Comparison of ENCODE assay signal across 14 cellular contexts in genomic region chr11:113446112-113446511, GRCh38. TPM values are rescaled to one million over a fixed set of nuclear protein-coding genes. Genes with fewer than 3 reads are reported as not detected.
DNase-seq lines count a peak whose midpoint lies in the region; ATAC-seq and TF ChIP-seq lines count a peak whose summit lies in the region.
"Had no signal": no experiment of that assay in that cellular context is flagged by ENCODE, and none has a peak within 500 bp of the region (broad histone marks: within the 10 kb centered on the region; RNA-seq: fewer than 3 reads in every experiment).

No MANE protein-coding gene starts in this region.

- H3K4me2 ChIP-seq in GM23338: no peak overlapping the region

- H3K27me3 Mint-ChIP-seq in GM23338 (ENCODE audit: insufficient read depth, low read depth, poor library complexity): peaks cover 9% of the 10 kb centered on the region

- in situ Hi-C loops in Panc1 (cut with HindIII; ENCODE audit: low pct_unique_long_range_greater_than_20kb, low sequenced_read_pairs): no loop called here

- H3K9me3 ChIP-seq in Panc1 (ENCODE audit: control insufficient read depth, insufficient read depth, low read depth, low read length): no peaks in the 10 kb centered on the region
- H3K9me3 ChIP-seq: psoas muscle had no signal

- BruUV-seq in Panc1 (replicated peaks; lab: Mats Ljungman, UMichigan): no TSS peak

- H3K4me3 Mint-ChIP-seq in GM23338: no peak overlapping the region
- H3K4me3 Mint-ChIP-seq: activated naive CD8-positive, alpha-beta T cell had no signal

- no peaks in the 10 kb centered on the region for H4K20me1 ChIP-seq in GM23338 (replicated peaks; ENCODE audit: insufficient read depth)

- H3K36me3 Mint-ChIP-seq in GM23338 (ENCODE audit: low read depth): no peaks in the 10 kb centered on the region
- H3K36me3 Mint-ChIP-seq: activated naive CD8-positive, alpha-beta T cell had no signal

- H3K36me3 ChIP-seq in GM23338 (ENCODE audit: insufficient read depth): no peaks in the 10 kb centered on the region
- no peaks in the 10 kb centered on the region for H3K36me3 ChIP-seq in Panc1 (ENCODE audit: control insufficient read depth, insufficient read depth, low read length)

- H3F3A ChIP-seq in GM23338 (replicated peaks; ENCODE audit: low read depth): no peaks in the 10 kb centered on the region

- peak overlapping the region; percentile 51; the same call in 1 of the 2 replicates for H3K27ac Mint-ChIP-seq in GM23338
- H3K27ac Mint-ChIP-seq: activated naive CD8-positive, alpha-beta T cell had no signal

- H3K4me3 ChIP-seq in GM12865 (ENCODE audit: low read depth, low read length) (no peak overlapping the region), GM23338 (no peak overlapping the region), Panc1 (ENCODE audit: low read depth in 2 of 2, low read length in 2 of 2) (no peak overlapping the region), foreskin fibroblast (ENCODE audit: low read depth in 1 of 2, low read length in 2 of 2) (no peak overlapping the region)
- H3K4me3 ChIP-seq: psoas muscle had no signal

- no peak overlapping the region for H2AFZ ChIP-seq in GM23338

- POLR2A ChIA-PET in Panc1 (lab: Charles Lee): no interaction called here

- CTCF ChIA-PET in Panc1 (lab: Charles Lee): no interaction called here

- intact Hi-C loops in Panc1 (cut with micrococcal nuclease; ENCODE audit: unreplicated experiment): no loop called here

- H3K4me1 ChIP-seq in GM23338 (ENCODE audit: insufficient read depth) (no peaks in the 10 kb centered on the region), Panc1 (ENCODE audit: control insufficient read depth, insufficient read depth, low read length) (peaks cover 15% of the 10 kb centered on the region)
- H3K4me1 ChIP-seq: psoas muscle had no signal

- TF ChIP-seq CTCF in GM12865 (IDR thresholded peaks at IDR 0.05; ENCODE audit: insufficient read depth, low read depth, low read length, missing control alignments) (no peak), GM23338 (conservative IDR thresholded peaks at IDR 0.05; ENCODE audit: low read depth in 2 of 2) (no peak), Panc1 (IDR thresholded peaks at IDR 0.05) (no peak), foreskin fibroblast (IDR thresholded peaks at IDR 0.05; ENCODE audit: low read depth, low read length) (no peak)

- H3K27ac ChIP-seq in GM23338 (ENCODE audit: low read depth) (no peak overlapping the region), Panc1 (ENCODE audit: low read length) (no peak overlapping the region), epithelial cell of prostate (no peak overlapping the region)
- H3K27ac ChIP-seq: psoas muscle had no signal

- H3K9me3 Mint-ChIP-seq in GM23338: no peaks in the 10 kb centered on the region

- H3K27me3 ChIP-seq in GM23338 (ENCODE audit: insufficient read depth): no peaks in the 10 kb centered on the region
- H3K27me3 ChIP-seq in Panc1 (ENCODE audit: control insufficient read depth, insufficient read depth, low read length): 0 out of 2 replicates have a peak, but pooled peaks cover 2% of the 10 kb centered on the region

- DNase-seq in GM12865 (ENCODE audit: low read depth) (peak; percentile 66), GM23338 (ENCODE audit: low spot score) (no peak), Panc1 (ENCODE audit: low read depth, low spot score) (no peak), epithelial cell of prostate (ENCODE audit: low read depth, low spot score) (peak; percentile 63), Ammon's horn (ENCODE audit: low spot score) (no peak), NCI-H524 (lab: John Stamatoyannopoulos, UW) (no peak), foreskin fibroblast (no peak)
- DNase-seq: cortex of kidney, NCI-H1092, NCI-H446, psoas muscle had no signal

- no peaks in the 10 kb centered on the region for H3K4me1 Mint-ChIP-seq in GM23338

- ATAC-seq in GM23338: no peak
- ATAC-seq in Panc1: peak; percentile 59; the same call in 1 of the 2 replicates
- no peak for ATAC-seq in GM19328 (IDR thresholded peaks at IDR 0.05; ENCODE audit: unreplicated experiment)
- ATAC-seq: psoas muscle had no signal

- H3K79me2 ChIP-seq in GM23338 (replicated peaks; ENCODE audit: insufficient read depth): no peaks in the 10 kb centered on the region

- no peaks in the 10 kb centered on the region for H3K9me2 ChIP-seq in GM23338 (ENCODE audit: insufficient read depth)

TF ChIP-seq in GM23338, 12 proteins besides CTCF, POLR2A, EP300 and RAD21:
- TF ChIP-seq ZNF462 (CRISPR knock-in tag; IDR thresholded peaks at IDR 0.05): no peak

RNA-seq across cellular contexts. Expression of gene DRD2, which starts 29.1 kb away (rescaled TPM):
- total RNA-seq in GM23338 (2014; rRNA removed; shearing (Covaris generic)): 0.21 TPM in 1 of 2 replicates, not detected in the other
- 0.40 and 0.66 TPM in 2 replicates for polyA plus RNA-seq in GM23338 (2016; fragmentation: Nextera tagmentation; extraction: Ambion mirVana)
- 5.3 TPM for total RNA-seq in Panc1 (2021; ENCODE audit: unreplicated experiment)
- polyA plus RNA-seq in Panc1 (2012; ENCODE audit: insufficient read length): 11.5 TPM
- total RNA-seq: T-helper 2 cell treated with Interferon-gamma antibody and Interleukin-4, amounts not matched to agents 100 ng/mL and 5 ng/mL, for 36 hours had no signal

RNA-seq across cellular contexts. Expression of gene ANKK1, which starts 58.5 kb away (rescaled TPM):
- total RNA-seq in GM23338 (2014; rRNA removed; shearing (Covaris generic)): 0.14 TPM in 1 of 2 replicates, not detected in the other
- 0.08 TPM in 1 of 2 replicates, not detected in the other for polyA plus RNA-seq in GM23338 (2016; fragmentation: Nextera tagmentation; extraction: Ambion mirVana)
- 0.08 TPM for total RNA-seq in Panc1 (2021; ENCODE audit: unreplicated experiment)
- polyA plus RNA-seq in Panc1 (2012; ENCODE audit: insufficient read length): 0.23 TPM
- total RNA-seq: T-helper 2 cell treated with Interferon-gamma antibody and Interleukin-4, amounts not matched to agents 100 ng/mL and 5 ng/mL, for 36 hours had no signal

Comparison
In these comparisons a context has a peak if more than half of its experiments do, and no peak if none do; other contexts are left out.
1. DNase-seq: peak in GM12865 (single experiment) and epithelial cell of prostate (single experiment); none in GM23338 (single experiment), Panc1 (single experiment), Ammon's horn (single experiment), NCI-H524 (0 of 2) and foreskin fibroblast (0 of 2).